ENCODE assay signal across 21 cellular contexts in the genomic region with DNA sequence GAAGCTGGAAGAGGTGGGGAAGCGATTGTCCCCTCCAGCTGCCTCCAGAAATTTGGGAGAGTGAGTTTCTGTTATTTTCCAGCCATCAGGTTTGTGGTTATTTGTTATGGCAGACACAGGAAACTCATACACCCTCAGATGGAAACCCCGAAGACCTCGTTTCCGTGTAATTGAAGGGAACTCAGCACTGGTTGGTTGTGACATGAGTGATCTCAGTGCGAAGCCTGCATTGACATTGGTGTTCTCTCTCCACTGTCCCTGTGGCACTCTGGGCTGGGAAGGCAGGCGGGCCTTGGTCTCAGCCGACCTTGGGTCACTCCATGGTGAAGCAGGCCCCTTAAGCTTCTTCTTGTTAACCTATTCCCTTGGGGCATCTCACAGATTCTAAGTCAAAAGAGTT.
DNase-seq lines count a peak whose midpoint lies in the region; ATAC-seq, FAIRE-seq and TF ChIP-seq lines count a peak whose summit lies in the region.
"Had no signal": no experiment of that assay in that cellular context is flagged by ENCODE, and none has a peak within 500 bp of the region (broad histone marks: within the 10 kb centered on the region; RNA-seq: fewer than 3 reads in every experiment).

No MANE protein-coding gene starts in this region.

- H3K27ac ChIP-seq in neural progenitor cell: no peak overlapping the region
- H3K27ac ChIP-seq: SK-N-MC, stomach had no signal

- H3K9me3 Mint-ChIP-seq in chondrocyte (ENCODE audit: low read depth) (peaks cover 8% of the 10 kb centered on the region), neural progenitor cell (peaks cover 24% of the 10 kb centered on the region)

- H3K9ac ChIP-seq in Loucy (ENCODE audit: low read depth, low read length, poor library complexity, severe bottlenecking) (no peak overlapping the region), neural progenitor cell (no peak overlapping the region)

- no peak overlapping the region for H3K4me2 ChIP-seq in Loucy (ENCODE audit: low read depth, low read length, poor library complexity, severe bottlenecking)
- H3K4me2 ChIP-seq in neural progenitor cell: no peak overlapping the region

- no peak overlapping the region for H3K4me3 Mint-ChIP-seq in chondrocyte (ENCODE audit: unreplicated experiment)
- no peak overlapping the region for H3K4me3 Mint-ChIP-seq in neural progenitor cell
- H3K4me3 Mint-ChIP-seq: CD14-positive monocyte, neural crest cell had no signal

- H3F3A ChIP-seq in Loucy (ENCODE audit: low read depth): no peaks in the 10 kb centered on the region
- H3F3A ChIP-seq in neural progenitor cell (ENCODE audit: low read depth): peaks cover 5% of the 10 kb centered on the region

- no peak for FAIRE-seq in GM12892 (lab: Jason Lieb, UNC)
- FAIRE-seq: kidney had no signal

- H3K27me3 ChIP-seq in Loucy (ENCODE audit: insufficient read depth, low read length, poor library complexity, severe bottlenecking) (no peaks in the 10 kb centered on the region), neural progenitor cell (no peaks in the 10 kb centered on the region)

- H3K27me3 Mint-ChIP-seq in chondrocyte (ENCODE audit: low read depth): no peaks in the 10 kb centered on the region
- H3K27me3 Mint-ChIP-seq in neural progenitor cell (ENCODE audit: insufficient read depth, low read depth): peaks cover 6% of the 10 kb centered on the region

- H3K79me2 ChIP-seq in Loucy (ENCODE audit: insufficient read depth, low read length) (no peaks in the 10 kb centered on the region), neural progenitor cell (ENCODE audit: low read depth) (peaks cover 6% of the 10 kb centered on the region)

- ATAC-seq in GM21825 (IDR thresholded peaks at IDR 0.05; ENCODE audit: unreplicated experiment): no peak
- ATAC-seq: activated naive CD4-positive, alpha-beta T cell treated with anti-CD3 and anti-CD28 coated beads, Interleukin-2, amount 50 U/mL, for 72 hours; Panc1 had no signal

- H3K27ac Mint-ChIP-seq in chondrocyte (ENCODE audit: unreplicated experiment) (peak overlapping the region; percentile 51), neural progenitor cell (peak overlapping the region; percentile 12)
- H3K27ac Mint-ChIP-seq: CD14-positive monocyte had no signal

- TF ChIP-seq POLR2A in GM12892 (IDR thresholded peaks at IDR 0.05; ENCODE audit: low read depth, low read length): no peak

- H3K4me1 Mint-ChIP-seq in chondrocyte (ENCODE audit: low read depth): peaks cover 72% of the 10 kb centered on the region
- H3K4me1 Mint-ChIP-seq in neural progenitor cell: peaks cover 39% of the 10 kb centered on the region
- H3K4me1 Mint-ChIP-seq: CD14-positive monocyte had no signal

- H3K4me1 ChIP-seq in Loucy (ENCODE audit: insufficient read depth, low read length, poor library complexity, severe bottlenecking): peaks cover 10% of the 10 kb centered on the region
- peaks cover 23% of the 10 kb centered on the region for H3K4me1 ChIP-seq in neural progenitor cell
- H3K4me1 ChIP-seq: HAP-1 had no signal

- H3K36me3 Mint-ChIP-seq in chondrocyte (ENCODE audit: low read depth): peaks cover 3% of the 10 kb centered on the region
- H3K36me3 Mint-ChIP-seq in neural progenitor cell: peaks cover 29% of the 10 kb centered on the region
- H3K36me3 Mint-ChIP-seq: CD14-positive monocyte had no signal

- H4K20me1 ChIP-seq in Loucy (ENCODE audit: insufficient read depth, low read length, poor library complexity, severe bottlenecking) (no peaks in the 10 kb centered on the region), neural progenitor cell (ENCODE audit: low read depth) (peaks cover 33% of the 10 kb centered on the region)

- H3K9me2 ChIP-seq in Loucy (replicated peaks; ENCODE audit: low read depth, low read length): no peaks in the 10 kb centered on the region

- H3K4me3 ChIP-seq in Loucy (ENCODE audit: low read length, poor library complexity, severe bottlenecking) (no peak overlapping the region), neural progenitor cell (no peak overlapping the region)
- H3K4me3 ChIP-seq: HAP-1, SK-N-MC, stomach had no signal

- DNase-seq in activated CD4-positive, alpha-beta T cell treated with anti-CD3 and anti-CD28 coated beads for 48 hours: peak; percentile 7
- DNase-seq in activated CD4-positive, alpha-beta T cell treated with anti-CD3 and anti-CD28 coated beads, Interleukin-2, amount 50 U/mL, for 1 hour: no peak
- DNase-seq in chondrocyte (ENCODE audit: low spot score) (no peak), neural progenitor cell (ENCODE audit: low spot score) (no peak), GM12892 (ENCODE audit: insufficient read length) (no peak), NCI-H1436 treated with DMSO at 0.1 percent for 48 hours (lab: John Stamatoyannopoulos, UW) (no peak)
- DNase-seq: hippocampal formation, Karpas-422, kidney, mesenchymal stem cell, NCI-H1105, NCI-H82, stomach had no signal

- TF ChIP-seq CTCF in Loucy (conservative IDR thresholded peaks at IDR 0.05; ENCODE audit: low read length) (no peak), chondrocyte (IDR thresholded peaks at IDR 0.05) (no peak), neural progenitor cell (IDR thresholded peaks at IDR 0.05) (no peak)

- H2AFZ ChIP-seq in Loucy (ENCODE audit: low read length) (0 out of 2 replicates have a peak overlapping the region, but pooled peaks have one; percentile 6), neural progenitor cell (replicated peaks) (no peak overlapping the region)

- no peaks in the 10 kb centered on the region for H3K36me3 ChIP-seq in Loucy (ENCODE audit: insufficient read depth, low read length)
- no peaks in the 10 kb centered on the region for H3K36me3 ChIP-seq in neural progenitor cell
- H3K36me3 ChIP-seq: HAP-1, stomach had no signal

- H3K9me3 ChIP-seq in Loucy (ENCODE audit: insufficient read depth, low read depth, low read length) (no peaks in the 10 kb centered on the region), neural progenitor cell (ENCODE audit: low read depth) (no peaks in the 10 kb centered on the region)
- H3K9me3 ChIP-seq: HAP-1, stomach had no signal
